ENCODE assay signal across 21 cellular contexts in genomic region chr11:36996795-36997194, GRCh38.
"Had no signal": no experiment of that assay in that cellular context is flagged by ENCODE, and none has a peak within 500 bp of the region (broad histone marks: within the 10 kb centered on the region; RNA-seq: fewer than 3 reads in every experiment).

No MANE protein-coding gene starts in this region.

- DNase-seq: naive B cell; naive thymus-derived CD8-positive, alpha-beta T cell; nephron progenitor cell; pancreas; posterior cingulate gyrus; right cardiac atrium; right lobe of liver; sigmoid colon; small intestine; stimulated activated CD4-positive, alpha-beta T cell treated with anti-CD3 and anti-CD28 coated beads, Interleukin-15, amount 100 ng/mL, for 24 hours; stimulated activated CD4-positive, alpha-beta T cell treated with anti-CD3 and anti-CD28 coated beads, Interleukin-2, amount 100 ng/mL, for 24 hours; stimulated activated CD4-positive, alpha-beta T cell treated with anti-CD3 and anti-CD28 coated beads, Interleukin-2, amount 100 ng/mL, for 48 hours; stimulated activated CD4-positive, alpha-beta T cell treated with anti-CD3 and anti-CD28 coated beads, Interleukin-4, amount 100 ng/mL, for 24 hours; stimulated activated naive B cell treated with anti-CD40 and anti-IgM and Interleukin-4, amounts not matched to agents 10 μg/mL and 1 μg/mL and 100 μg/mL, for 72 hours; stimulated activated naive CD4-positive, alpha-beta T cell treated with Interleukin-2 at 50 U/mL for 16 hours; stomach; thyroid gland; trophoblast cell; upper lobe of left lung had no signal

- ATAC-seq: naive thymus-derived CD8-positive, alpha-beta T cell; natural killer cell treated with Interleukin-12 subunit alpha and Interleukin-12 subunit beta and Interleukin-15 and Interleukin-18, amount 100 ng/mL, for 72 hours; pancreas; right cardiac atrium; right lobe of liver; stimulated activated effector memory CD8-positive, alpha-beta T cell treated with anti-CD3 and anti-CD28 coated beads, Interleukin-12 subunit alpha, Interleukin-12 subunit beta, amount 100 ng/mL, for 72 hours; stimulated activated naive B cell treated with anti-CD40 and anti-IgM and Interleukin-4, amounts not matched to agents 10 μg/mL and 1 μg/mL and 100 μg/mL, for 72 hours had no signal
